In the genomic region with DNA sequence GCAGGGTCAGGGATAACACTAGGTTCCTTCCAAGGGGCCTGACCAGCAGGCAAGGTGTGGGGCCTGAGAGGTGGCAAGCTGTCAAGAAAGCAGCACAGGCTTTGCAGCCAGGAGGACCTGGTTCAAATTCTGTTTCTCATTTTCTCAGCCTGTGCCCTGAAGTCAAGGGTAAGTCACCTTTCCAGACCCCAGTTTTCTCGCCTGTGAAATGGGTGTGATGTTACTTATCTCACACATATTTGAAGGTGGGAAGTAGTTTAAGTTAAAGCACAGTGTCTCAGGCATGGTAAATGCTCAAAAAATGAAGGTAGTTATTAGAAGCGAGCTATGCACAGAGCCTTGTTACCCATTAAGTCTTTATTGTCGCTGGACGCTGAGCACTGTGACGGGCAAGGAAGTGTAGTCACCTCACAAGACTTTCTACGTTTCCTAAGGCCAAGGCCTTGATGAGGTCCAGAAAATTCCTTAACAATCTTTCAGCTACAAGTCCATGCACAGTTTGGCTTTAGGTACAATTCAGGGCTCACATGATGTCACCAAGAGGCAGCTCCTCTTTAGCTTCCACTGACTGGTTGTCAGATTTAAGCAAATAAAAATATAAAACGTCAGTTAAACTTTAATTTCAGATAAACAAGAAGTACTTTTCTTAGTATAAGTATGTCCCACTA, we compare ENCODE assay signal across 13 cellular contexts.
A peak's percentile ranks its signal among the peaks of the same experiment; 100 is the strongest.
DNase-seq lines count a peak whose midpoint lies in the region; ATAC-seq and TF ChIP-seq lines count a peak whose summit lies in the region.
"Had no signal": no experiment of that assay in that cellular context is flagged by ENCODE, and none has a peak within 500 bp of the region (broad histone marks: within the 10 kb centered on the region; RNA-seq: fewer than 3 reads in every experiment).

No MANE protein-coding gene starts in this region.

- no peaks in the 10 kb centered on the region for H3K36me3 ChIP-seq in breast epithelium
- H3K36me3 ChIP-seq: Peyer's patch had no signal

- no peaks in the 10 kb centered on the region for H3K27me3 ChIP-seq in breast epithelium
- H3K27me3 ChIP-seq: Peyer's patch had no signal

- BruUV-seq in MCF 10A (replicated peaks; lab: Mats Ljungman, UMichigan) = no TSS peak

- H3K27me3 Mint-ChIP-seq in MCF 10A (ENCODE audit: insufficient read depth, unreplicated experiment) = no peaks in the 10 kb centered on the region
- peaks cover 25% of the 10 kb centered on the region for H3K27me3 Mint-ChIP-seq in central memory CD8-positive, alpha-beta T cell
- peaks cover 30% of the 10 kb centered on the region for H3K27me3 Mint-ChIP-seq in mesothelial cell of epicardium (ENCODE audit: low read depth)
- peaks cover 33% of the 10 kb centered on the region for H3K27me3 Mint-ChIP-seq in type B pancreatic cell
- H3K27me3 Mint-ChIP-seq in CD14-positive monocyte (ENCODE audit: low read depth in 3 of 3) = peaks cover 4 to 12% (median 5%) of the 10 kb centered on the region in 3 donors

- H3K27ac ChIP-seq in breast epithelium = peak overlapping the region; percentile 10 to 38
- H3K27ac ChIP-seq: 22Rv1, Peyer's patch had no signal

- in situ Hi-C loops in G401 (cut with HindIII; ENCODE audit: low sequenced_read_pairs) = no loop called here

- no peak for DNase-seq in breast epithelium (ENCODE audit: low spot score in 2 of 2)
- no peak for DNase-seq in MCF 10A (ENCODE audit: unreplicated experiment)
- DNase-seq in central memory CD8-positive, alpha-beta T cell (ENCODE audit: low spot score in 2 of 2) = no peak
- no peak for DNase-seq in mesothelial cell of epicardium (ENCODE audit: low spot score in 2 of 2, unreplicated experiment in 2 of 2)
- DNase-seq in type B pancreatic cell (ENCODE audit: extremely low spot score, unreplicated experiment) = no peak
- DNase-seq in G401 (ENCODE audit: low spot score) = no peak
- DNase-seq in GF-D8 (lab: John Stamatoyannopoulos, UW) = no peak
- DNase-seq in CD14-positive monocyte (ENCODE audit: low spot score) = no peak
- DNase-seq: AML-193; Calu3; CD8-positive, alpha-beta T cell; Peyer's patch had no signal

- ATAC-seq in central memory CD8-positive, alpha-beta T cell (replicated peaks; ENCODE audit: extremely low read depth, poor library complexity, severe bottlenecking) = no peak
- ATAC-seq: CD8-positive, alpha-beta T cell had no signal

- H3K4me1 ChIP-seq in breast epithelium = no peaks in the 10 kb centered on the region

- H3K9me3 ChIP-seq in breast epithelium = no peaks in the 10 kb centered on the region
- H3K9me3 ChIP-seq: Peyer's patch had no signal

- H3K4me3 Mint-ChIP-seq in MCF 10A (ENCODE audit: unreplicated experiment) (no peak overlapping the region), mesothelial cell of epicardium (no peak overlapping the region), type B pancreatic cell (peak overlapping the region; percentile 63), CD14-positive monocyte (no peak overlapping the region)
- no peak overlapping the region for H3K4me3 Mint-ChIP-seq in central memory CD8-positive, alpha-beta T cell
- H3K4me3 Mint-ChIP-seq: CD8-positive, alpha-beta T cell had no signal

- intact Hi-C loops in breast epithelium (cut with DNase I; ENCODE audit: low total_unique reads) = no loop called here
- intact Hi-C loops in MCF 10A (cut with micrococcal nuclease) = no loop called here
- intact Hi-C loops in CD14-positive monocyte (cut with micrococcal nuclease) = no loop called here

- H3K27ac Mint-ChIP-seq in MCF 10A (ENCODE audit: low read depth, unreplicated experiment) (no peak overlapping the region), mesothelial cell of epicardium (peak overlapping the region; percentile 93), type B pancreatic cell (peak overlapping the region; percentile 73), CD14-positive monocyte (no peak overlapping the region)
- H3K27ac Mint-ChIP-seq in central memory CD8-positive, alpha-beta T cell (ENCODE audit: low read depth) = peak overlapping the region; percentile 21
- H3K27ac Mint-ChIP-seq: CD8-positive, alpha-beta T cell had no signal

- H3K36me3 Mint-ChIP-seq in MCF 10A (ENCODE audit: insufficient read depth, unreplicated experiment) = no peaks in the 10 kb centered on the region
- H3K36me3 Mint-ChIP-seq in central memory CD8-positive, alpha-beta T cell (ENCODE audit: insufficient read depth) = no peaks in the 10 kb centered on the region
- no peaks in the 10 kb centered on the region for H3K36me3 Mint-ChIP-seq in mesothelial cell of epicardium
- no peaks in the 10 kb centered on the region for H3K36me3 Mint-ChIP-seq in type B pancreatic cell
- no peaks in the 10 kb centered on the region for H3K36me3 Mint-ChIP-seq in CD14-positive monocyte
- H3K36me3 Mint-ChIP-seq: CD8-positive, alpha-beta T cell had no signal

- H3K4me1 Mint-ChIP-seq in MCF 10A (ENCODE audit: insufficient read depth, unreplicated experiment) = no peaks in the 10 kb centered on the region
- peaks cover 10% of the 10 kb centered on the region for H3K4me1 Mint-ChIP-seq in central memory CD8-positive, alpha-beta T cell
- peaks cover 57% of the 10 kb centered on the region for H3K4me1 Mint-ChIP-seq in mesothelial cell of epicardium
- peaks cover 55% of the 10 kb centered on the region for H3K4me1 Mint-ChIP-seq in type B pancreatic cell (ENCODE audit: unreplicated experiment)
- H3K4me1 Mint-ChIP-seq in CD14-positive monocyte = peaks cover 29% of the 10 kb centered on the region

- TF ChIP-seq CTCF in breast epithelium (IDR thresholded peaks at IDR 0.05) = no peak
- TF ChIP-seq CTCF in MCF 10A (IDR thresholded peaks at IDR 0.05; ENCODE audit: unreplicated experiment) = no peak
- TF ChIP-seq CTCF in mesothelial cell of epicardium (IDR thresholded peaks at IDR 0.05; ENCODE audit: unreplicated experiment) = no peak
- TF ChIP-seq CTCF in type B pancreatic cell (conservative IDR thresholded peaks at IDR 0.05) = no peak
- TF ChIP-seq CTCF in CD14-positive monocyte (IDR thresholded peaks at IDR 0.05) = no peak

- H3K4me3 ChIP-seq in breast epithelium = no peak overlapping the region
- H3K4me3 ChIP-seq: Peyer's patch had no signal

- POLR2A ChIA-PET in MCF 10A (lab: Yijun Ruan, JAX) = no interaction called here

- H3K9me3 Mint-ChIP-seq in MCF 10A (ENCODE audit: unreplicated experiment) (no peaks in the 10 kb centered on the region), mesothelial cell of epicardium (no peaks in the 10 kb centered on the region), type B pancreatic cell (no peaks in the 10 kb centered on the region), CD14-positive monocyte (no peaks in the 10 kb centered on the region)
- H3K9me3 Mint-ChIP-seq in central memory CD8-positive, alpha-beta T cell = no peaks in the 10 kb centered on the region
- H3K9me3 Mint-ChIP-seq: CD8-positive, alpha-beta T cell had no signal

- CTCF ChIA-PET in MCF 10A (lab: Yijun Ruan, JAX) = interaction anchor here (0.5 kb wide), 2 partner anchors 738 to 1792 kb away, joined by 3 read pairs; no protein-coding TSS in a partner anchor

- no peak for TF ChIP-seq POLR2A in breast epithelium (IDR thresholded peaks at IDR 0.05)

Comparison
In these comparisons a context has a peak if more than half of its experiments do, and no peak if none do; other contexts are left out.
1. H3K27ac Mint-ChIP-seq: peak in central memory CD8-positive, alpha-beta T cell (single experiment), mesothelial cell of epicardium (single experiment) and type B pancreatic cell (single experiment); none in MCF 10A (single experiment) and CD14-positive monocyte (0 of 7).